Comparison of ENCODE assay signal across 11 cellular contexts in the genomic region with DNA sequence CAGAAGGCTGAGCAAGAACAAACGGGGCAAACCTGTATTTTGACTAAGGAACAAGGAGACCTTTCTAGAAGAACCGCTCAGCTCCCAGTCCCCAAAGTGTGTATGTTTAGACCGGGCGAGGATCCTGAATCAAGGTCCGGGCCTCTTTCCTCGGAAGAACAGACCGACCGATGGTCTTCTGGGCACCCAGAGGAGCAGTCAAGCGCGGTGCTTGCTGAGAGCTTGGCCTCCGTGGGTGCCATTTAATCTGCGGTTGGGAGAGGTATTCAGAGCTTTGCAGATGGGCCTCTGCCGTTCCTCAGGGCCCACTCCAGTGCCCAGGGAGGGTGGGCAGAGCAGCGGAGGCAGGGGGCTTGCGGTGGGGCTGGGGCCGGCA. TPM values are rescaled to one million over a fixed set of nuclear protein-coding genes. Genes with fewer than 3 reads are reported as not detected.
DNase-seq lines count a peak whose midpoint lies in the region; ATAC-seq and TF ChIP-seq lines count a peak whose summit lies in the region.
"Had no signal": no experiment of that assay in that cellular context is flagged by ENCODE, and none has a peak within 500 bp of the region (broad histone marks: within the 10 kb centered on the region; RNA-seq: fewer than 3 reads in every experiment).

No MANE protein-coding gene starts in this region.

- peaks cover 70 to 77% of the 10 kb centered on the region in 2 donors for H3K27me3 Mint-ChIP-seq in stimulated activated naive B cell treated with anti-CD40 and anti-IgM and Interleukin-4, amounts not matched to agents 10 μg/mL and 1 μg/mL and 100 μg/mL, for 72 hours

- peak overlapping the region; percentile 67 for H4K91ac ChIP-seq in trophoblast cell (ENCODE audit: low read depth, low read length)

- DNase-seq in epithelial cell of proximal tubule (ENCODE audit: low read depth) (no peak), trophoblast cell (no peak), posterior cingulate gyrus (no peak)
- no peak for DNase-seq in stimulated activated naive B cell treated with anti-CD40 and anti-IgM and Interleukin-4, amounts not matched to agents 10 μg/mL and 1 μg/mL and 100 μg/mL, for 72 hours
- DNase-seq: DMS 273 treated with DMSO at 0.1 percent for 48 hours, NCI-H1092 treated with DMSO at 0.1 percent for 48 hours had no signal

- ATAC-seq in GM18502 (IDR thresholded peaks at IDR 0.05; ENCODE audit: poor library complexity, unreplicated experiment): no peak
- no peak for ATAC-seq in stimulated activated naive B cell treated with anti-CD40 and anti-IgM and Interleukin-4, amounts not matched to agents 10 μg/mL and 1 μg/mL and 100 μg/mL, for 72 hours (replicated peaks)

- H3K23ac ChIP-seq in trophoblast cell (ENCODE audit: low read length): no peak overlapping the region

- peak overlapping the region; percentile 47 for H4K8ac ChIP-seq in trophoblast cell (ENCODE audit: low read depth, low read length)

- H3K27me3 ChIP-seq in KMS-11 (ENCODE audit: insufficient read depth, low read depth): peaks cover 12% of the 10 kb centered on the region; the same call in 1 of the 2 replicates
- no peaks in the 10 kb centered on the region for H3K27me3 ChIP-seq in trophoblast cell (ENCODE audit: insufficient read depth, low read length)

- peak overlapping the region; percentile 74 for H2BK12ac ChIP-seq in trophoblast cell (ENCODE audit: low read length)

- H3K79me2 ChIP-seq in KMS-11 (ENCODE audit: insufficient read depth, low read depth): no peaks in the 10 kb centered on the region
- peaks cover 2% of the 10 kb centered on the region for H3K79me2 ChIP-seq in trophoblast cell (ENCODE audit: control insufficient read depth, insufficient read depth, low read length, poor library complexity)

- peak overlapping the region; percentile 12 for H3K18ac ChIP-seq in trophoblast cell (ENCODE audit: low read length)

- no peak overlapping the region for H3K27ac Mint-ChIP-seq in stimulated activated naive B cell treated with anti-CD40 and anti-IgM and Interleukin-4, amounts not matched to agents 10 μg/mL and 1 μg/mL and 100 μg/mL, for 72 hours
- H3K27ac Mint-ChIP-seq: activated B cell treated with CpG ODN at 0.5 μM for 24 hours had no signal

- H3K9me3 ChIP-seq in ES-I3 (ENCODE audit: control insufficient read depth, insufficient read depth, low read length) (no peaks in the 10 kb centered on the region), trophoblast cell (ENCODE audit: insufficient read depth, low read depth, low read length) (peaks cover 6% of the 10 kb centered on the region)
- H3K9me3 ChIP-seq: esophagus muscularis mucosa had no signal

- no peak overlapping the region for H3K4ac ChIP-seq in trophoblast cell (ENCODE audit: low read depth, low read length)

- intact Hi-C loops in posterior cingulate gyrus (cut with DNase I): loop anchor here (5.0 to 10.0 kb wide), 2 partner anchors 70 to 187 kb away; no protein-coding TSS in a partner anchor

- H3K36me3 Mint-ChIP-seq in stimulated activated naive B cell treated with anti-CD40 and anti-IgM and Interleukin-4, amounts not matched to agents 10 μg/mL and 1 μg/mL and 100 μg/mL, for 72 hours: no peaks in the 10 kb centered on the region

- peaks cover 10% of the 10 kb centered on the region for H3K4me1 ChIP-seq in ES-I3 (ENCODE audit: insufficient read depth, low read length)
- H3K4me1 ChIP-seq in KMS-11 (ENCODE audit: low read depth, poor library complexity, severe bottlenecking): no peaks in the 10 kb centered on the region
- peaks cover 12 to 18% of the 10 kb centered on the region in 2 experiments for H3K4me1 ChIP-seq in trophoblast cell (ENCODE audit: control insufficient read depth in 1 of 2, insufficient read depth in 2 of 2, low read length in 2 of 2)

- H3K36me3 ChIP-seq in ES-I3 (ENCODE audit: insufficient read depth, low read length) (no peaks in the 10 kb centered on the region), KMS-11 (ENCODE audit: insufficient read depth) (no peaks in the 10 kb centered on the region), trophoblast cell (ENCODE audit: control insufficient read depth in 1 of 2, insufficient read depth in 2 of 2, low read length in 2 of 2) (no peaks in the 10 kb centered on the region)
- H3K36me3 ChIP-seq: esophagus muscularis mucosa had no signal

- no peaks in the 10 kb centered on the region for H4K20me1 ChIP-seq in KMS-11 (ENCODE audit: insufficient read depth)

- peak overlapping the region; percentile 32 for H2AK5ac ChIP-seq in trophoblast cell (ENCODE audit: low read length)

- H2AFZ ChIP-seq in KMS-11 (ENCODE audit: low read depth) (peak overlapping the region; percentile 59; the same call in 1 of the 2 replicates), trophoblast cell (ENCODE audit: insufficient read depth, low read length, poor library complexity) (peak overlapping the region; percentile 56)

- no CpG with 5 or more reads among the region's 16 CpGs for WGBS in trophoblast cell (ENCODE audit: extremely low coverage, insufficient coverage, insufficient read length)

- TF ChIP-seq CTCF in KMS-11 (conservative IDR thresholded peaks at IDR 0.05; ENCODE audit: low read depth, low read length): no peak
- no peak for TF ChIP-seq CTCF in epithelial cell of proximal tubule (conservative IDR thresholded peaks at IDR 0.05; ENCODE audit: low read depth, low read length)

- no peaks in the 10 kb centered on the region for H3K9me3 Mint-ChIP-seq in stimulated activated naive B cell treated with anti-CD40 and anti-IgM and Interleukin-4, amounts not matched to agents 10 μg/mL and 1 μg/mL and 100 μg/mL, for 72 hours
- H3K9me3 Mint-ChIP-seq: activated B cell treated with CpG ODN at 0.5 μM for 24 hours had no signal

- H2BK120ac ChIP-seq in trophoblast cell (ENCODE audit: insufficient read depth, low read length, poor library complexity): peak overlapping the region; percentile 81

- no peak overlapping the region for H4K12ac ChIP-seq in trophoblast cell (ENCODE audit: low read depth, low read length)

- no peak overlapping the region for H2BK5ac ChIP-seq in trophoblast cell (ENCODE audit: low read depth, low read length, poor library complexity)

- H3K14ac ChIP-seq in trophoblast cell (ENCODE audit: low read length): peak overlapping the region; percentile 48

- peaks cover 12% of the 10 kb centered on the region for H3K79me1 ChIP-seq in trophoblast cell (ENCODE audit: low read length)

- peaks cover 12 to 16% of the 10 kb centered on the region in 2 donors for H3K4me1 Mint-ChIP-seq in stimulated activated naive B cell treated with anti-CD40 and anti-IgM and Interleukin-4, amounts not matched to agents 10 μg/mL and 1 μg/mL and 100 μg/mL, for 72 hours

- H3K4me3 ChIP-seq in KMS-11 (IDR thresholded peaks at IDR 0.05; ENCODE audit: insufficient read depth, low read depth, low read length): no peak overlapping the region
- H3K4me3 ChIP-seq in epithelial cell of proximal tubule (ENCODE audit: low read depth, low read length): peak overlapping the region; percentile 48
- no peak overlapping the region for H3K4me3 ChIP-seq in trophoblast cell (ENCODE audit: low read depth, low read length)

- H3K27ac ChIP-seq in KMS-11: no peak overlapping the region
- H3K27ac ChIP-seq in trophoblast cell (ENCODE audit: low read depth, low read length): no peak overlapping the region
- H3K27ac ChIP-seq: esophagus muscularis mucosa had no signal

- peak overlapping the region in 1 of 2 donors; percentile 28 for H3K4me3 Mint-ChIP-seq in stimulated activated naive B cell treated with anti-CD40 and anti-IgM and Interleukin-4, amounts not matched to agents 10 μg/mL and 1 μg/mL and 100 μg/mL, for 72 hours
- H3K4me3 Mint-ChIP-seq: activated B cell treated with CpG ODN at 0.5 μM for 24 hours had no signal

- no peak overlapping the region for H3K4me2 ChIP-seq in KMS-11
- H3K4me2 ChIP-seq in trophoblast cell (ENCODE audit: low read length): peak overlapping the region; percentile 54

- H3K9ac ChIP-seq in ES-I3 (ENCODE audit: low read depth, low read length) (peak overlapping the region; percentile 26; the same call in 1 of the 2 replicates), KMS-11 (no peak overlapping the region), trophoblast cell (ENCODE audit: low read length) (no peak overlapping the region)

RNA-seq across cellular contexts. Expression of gene ATXN10, which starts 26.5 kb away (rescaled TPM):
- total RNA-seq in epithelial cell of proximal tubule: 97.3 and 118 TPM in 2 replicates
- 64.4 and 67.4 TPM in 2 replicates for polyA plus RNA-seq in trophoblast cell (2013)
